ENCODE assay signal across 12 cellular contexts in the genomic region with DNA sequence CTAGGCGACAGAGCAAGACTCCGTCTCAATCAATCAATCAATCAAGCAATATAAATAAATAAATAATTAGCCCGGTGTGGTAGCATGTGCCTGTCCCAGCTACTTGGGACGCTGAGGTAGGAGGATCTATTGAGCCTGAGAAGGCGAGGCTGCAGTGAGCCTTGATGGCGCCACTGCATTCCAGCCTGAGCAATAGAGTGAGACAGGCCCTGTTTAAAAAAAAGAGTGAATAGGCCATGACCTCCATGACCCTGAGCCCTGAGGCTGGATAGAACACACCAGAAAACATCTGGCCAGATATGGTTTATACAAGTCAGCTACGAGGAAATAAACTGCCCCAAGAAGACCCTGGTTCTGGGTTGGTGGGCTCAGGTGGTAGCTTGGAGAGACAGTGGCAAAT.
"Had no signal": no experiment of that assay in that cellular context is flagged by ENCODE, and none has a peak within 500 bp of the region (broad histone marks: within the 10 kb centered on the region; RNA-seq: fewer than 3 reads in every experiment).

No MANE protein-coding gene starts in this region.

- H3K36me3 Mint-ChIP-seq: activated naive CD8-positive, alpha-beta T cell had no signal

- H3K36me3 ChIP-seq: tibial nerve had no signal

- H3K9me3 Mint-ChIP-seq: activated T-cell treated with anti-CD3 and anti-CD28 coated beads, Interleukin-2, amount 50 U/mL, for 4 hours; stimulated activated effector memory CD8-positive, alpha-beta T cell treated with anti-CD3 and anti-CD28 coated beads, Interleukin-12 subunit alpha, Interleukin-12 subunit beta, amount 100 ng/mL, for 72 hours had no signal

- H3K27me3 Mint-ChIP-seq: activated naive CD8-positive, alpha-beta T cell had no signal

- H3K27me3 ChIP-seq: tibial nerve had no signal

- H3K9ac ChIP-seq: parathyroid adenoma had no signal

- DNase-seq: activated CD4-positive, alpha-beta T cell treated with anti-CD3 and anti-CD28 coated beads, Interleukin-2, amount 50 U/mL, for 4 hours; activated CD4-positive, CD25-positive, alpha-beta regulatory T cell treated with anti-CD3 and anti-CD28 coated beads, Interleukin-2, amount 50 U/mL, for 72 hours; activated gamma-delta T cell; activated T-cell treated with anti-CD3 and anti-CD28 coated beads, Interleukin-2, amount 50 U/mL, for 4 hours; amygdala; foreskin fibroblast; head of caudate nucleus had no signal

- H3K27ac Mint-ChIP-seq: activated naive CD8-positive, alpha-beta T cell had no signal

- H2AFZ ChIP-seq: parathyroid adenoma had no signal

- H3K4me3 Mint-ChIP-seq: activated naive CD8-positive, alpha-beta T cell; activated T-cell treated with anti-CD3 and anti-CD28 coated beads, Interleukin-2, amount 50 U/mL, for 4 hours; stimulated activated effector memory CD8-positive, alpha-beta T cell treated with anti-CD3 and anti-CD28 coated beads, Interleukin-12 subunit alpha, Interleukin-12 subunit beta, amount 100 ng/mL, for 72 hours had no signal

- H3K27ac ChIP-seq: parathyroid adenoma had no signal

- H3K4me1 ChIP-seq: parathyroid adenoma had no signal

- H3K4me3 ChIP-seq: tibial nerve had no signal

- ATAC-seq: activated T-cell treated with anti-CD3 and anti-CD28 coated beads, Interleukin-2, amount 50 U/mL, for 4 hours; esophagus mucosa; stimulated activated effector memory CD8-positive, alpha-beta T cell treated with anti-CD3 and anti-CD28 coated beads, Interleukin-12 subunit alpha, Interleukin-12 subunit beta, amount 100 ng/mL, for 72 hours had no signal

- H3K9me3 ChIP-seq: tibial nerve had no signal
